In the genomic region with DNA sequence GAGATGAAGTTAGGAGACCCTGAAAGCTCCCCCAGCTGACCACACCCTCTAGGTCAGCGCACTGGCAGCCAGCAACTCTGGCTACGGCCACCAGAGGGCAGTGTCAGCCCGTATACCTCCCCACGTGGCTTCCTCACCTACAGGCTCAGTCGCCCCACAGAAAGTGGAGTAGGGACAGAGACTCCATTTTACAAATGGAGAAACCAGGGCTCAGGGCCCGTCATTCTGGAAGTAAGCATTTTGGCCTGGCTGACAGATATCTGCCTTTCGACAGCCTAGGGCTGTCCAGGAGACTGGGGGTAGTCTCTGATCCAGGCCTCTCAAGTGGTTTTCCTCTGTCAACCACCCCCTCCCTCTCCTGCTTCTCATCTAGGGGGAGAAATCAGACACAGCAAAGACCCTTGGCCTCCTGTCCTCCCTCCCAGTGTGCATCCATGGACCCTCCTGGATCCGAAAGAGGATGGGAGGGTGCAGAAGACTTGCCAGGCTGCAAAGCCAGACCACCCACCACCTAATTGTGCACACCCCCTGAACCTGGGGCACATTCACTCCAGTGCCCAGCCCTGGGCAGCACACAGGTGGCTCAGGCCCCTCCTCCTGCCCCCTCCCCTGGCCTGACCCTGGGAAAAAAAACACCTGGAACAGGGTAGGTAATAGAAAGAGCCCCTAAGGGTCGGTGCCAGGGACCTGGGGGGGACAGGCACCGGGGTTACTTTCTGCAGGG, we compare ENCODE assay signal across 8 cellular contexts.
DNase-seq lines count a peak whose midpoint lies in the region; ATAC-seq, FAIRE-seq and TF ChIP-seq lines count a peak whose summit lies in the region.

No MANE protein-coding gene starts in this region.

- DNase-seq in D721Med (ENCODE audit: insufficient read length, low spot score) (peak; percentile 91), NCI-H446 treated with DMSO at 0.1 percent for 48 hours (lab: John Stamatoyannopoulos, UW) (peak; percentile 35), cerebellar cortex (ENCODE audit: low spot score) (peak; percentile 84), left kidney (ENCODE audit: low read depth, low spot score) (peak; percentile 94)
- peak; percentile 67 for DNase-seq in activated CD4-positive, alpha-beta T cell treated with anti-CD3 and anti-CD28 coated beads for 1 hour
- DNase-seq in stimulated activated CD4-positive, alpha-beta T cell treated with anti-CD3 and anti-CD28 coated beads, Interleukin-2, amount 100 ng/mL, for 4 hours (ENCODE audit: low read depth) = peak; percentile 73

- ATAC-seq in HG02870 (IDR thresholded peaks at IDR 0.05; ENCODE audit: unreplicated experiment) (peak; percentile 50), GM19397 (IDR thresholded peaks at IDR 0.05; ENCODE audit: unreplicated experiment) (no peak)

- no peak for FAIRE-seq in D721Med (lab: Jason Lieb, UNC)

- peak; percentile 100 for TF ChIP-seq CTCF in D721Med (IDR thresholded peaks at IDR 0.05; ENCODE audit: insufficient read depth, missing control alignments)

Comparison
In these comparisons a context has a peak if more than half of its experiments do, and no peak if none do; other contexts are left out.
1. DNase-seq: peak in every context shown above with its lines; median percentile 94 in left kidney; 91 in D721Med; 84 in cerebellar cortex; 73 in stimulated activated CD4-positive, alpha-beta T cell treated with anti-CD3 and anti-CD28 coated beads, Interleukin-2, amount 100 ng/mL, for 4 hours; 67 in activated CD4-positive, alpha-beta T cell treated with anti-CD3 and anti-CD28 coated beads for 1 hour; 35 in NCI-H446 treated with DMSO at 0.1 percent for 48 hours.